Comparison of ENCODE assay signal across 15 cellular contexts in genomic region chr12:958449-959123, GRCh38. TPM values are rescaled to one million over a fixed set of nuclear protein-coding genes. Genes with fewer than 3 reads are reported as not detected.
DNase-seq lines count a peak whose midpoint lies in the region; ATAC-seq and TF ChIP-seq lines count a peak whose summit lies in the region.
"Had no signal": no experiment of that assay in that cellular context is flagged by ENCODE, and none has a peak within 500 bp of the region (broad histone marks: within the 10 kb centered on the region; RNA-seq: fewer than 3 reads in every experiment).

No MANE protein-coding gene starts in this region.

- in situ Hi-C loops in HAP-1 (cut with MboI; ENCODE audit: low sequenced_read_pairs) = no loop called here
- in situ Hi-C loops in transverse colon (cut with MboI; ENCODE audit: low pct_ligation_motif_present in 1 of 4, low pct_unique_long_range_greater_than_20kb in 1 of 4, low sequenced_read_pairs in 3 of 4) = loop anchor here in 1 of 4 donors (10.0 kb wide), 1 partner anchor 384 kb away; no protein-coding TSS in a partner anchor

- no peaks in the 10 kb centered on the region for H3K36me3 Mint-ChIP-seq in naive B cell
- H3K36me3 Mint-ChIP-seq in activated T-cell treated with anti-CD3 and anti-CD28 coated beads, Interleukin-2, amount 50 U/mL, for 4 hours (ENCODE audit: insufficient read depth) = no peaks in the 10 kb centered on the region

- intact Hi-C loops in transverse colon (cut with DNase I; ENCODE audit: low total_unique reads) = no loop called here

- H3K4me1 Mint-ChIP-seq in naive B cell = peaks cover 4 to 7% (median 6%) of the 10 kb centered on the region in 3 donors
- peaks cover 1% of the 10 kb centered on the region for H3K4me1 Mint-ChIP-seq in activated T-cell treated with anti-CD3 and anti-CD28 coated beads, Interleukin-2, amount 50 U/mL, for 4 hours (ENCODE audit: low read depth)

- no peak overlapping the region for H3K4me3 ChIP-seq in HAP-1
- no peak overlapping the region for H3K4me3 ChIP-seq in transverse colon
- H3K4me3 ChIP-seq: mucosa of descending colon, thoracic aorta had no signal

- H3K9me3 Mint-ChIP-seq in naive B cell = peaks cover 0 to 1% (median 0%) of the 10 kb centered on the region in 7 donors
- no peaks in the 10 kb centered on the region for H3K9me3 Mint-ChIP-seq in activated T-cell treated with anti-CD3 and anti-CD28 coated beads, Interleukin-2, amount 50 U/mL, for 4 hours
- H3K9me3 Mint-ChIP-seq: activated CD4-positive, alpha-beta memory T cell treated with anti-CD3 and anti-CD28 coated beads, Interleukin-2, amount 10 ng/mL, durations not matched to agents 7 days and 5 days had no signal

- H3K4me3 Mint-ChIP-seq in naive B cell = peak overlapping the region in 1 of 8 donors; percentile 63
- no peak overlapping the region for H3K4me3 Mint-ChIP-seq in activated T-cell treated with anti-CD3 and anti-CD28 coated beads, Interleukin-2, amount 50 U/mL, for 4 hours
- H3K4me3 Mint-ChIP-seq: activated CD4-positive, alpha-beta memory T cell treated with anti-CD3 and anti-CD28 coated beads, Interleukin-2, amount 10 ng/mL, durations not matched to agents 7 days and 5 days had no signal

- ATAC-seq in GM18517 (IDR thresholded peaks at IDR 0.05; ENCODE audit: unreplicated experiment) (peak; percentile 77), naive B cell (ENCODE audit: low read depth in 2 of 2) (peak; percentile 66 to 71)
- no peak for ATAC-seq in activated T-cell treated with anti-CD3 and anti-CD28 coated beads, Interleukin-2, amount 50 U/mL, for 4 hours
- ATAC-seq: mucosa of descending colon had no signal

- no peak for TF ChIP-seq EP300 in transverse colon (IDR thresholded peaks at IDR 0.05; ENCODE audit: low read depth)

- no peak for TF ChIP-seq POLR2A in transverse colon (IDR thresholded peaks at IDR 0.05)

- H3K27me3 Mint-ChIP-seq in naive B cell = no peaks in the 10 kb centered on the region
- no peaks in the 10 kb centered on the region for H3K27me3 Mint-ChIP-seq in activated T-cell treated with anti-CD3 and anti-CD28 coated beads, Interleukin-2, amount 50 U/mL, for 4 hours (ENCODE audit: low read depth)
- H3K27me3 Mint-ChIP-seq: activated CD4-positive, alpha-beta memory T cell treated with anti-CD3 and anti-CD28 coated beads, Interleukin-2, amount 10 ng/mL, durations not matched to agents 7 days and 5 days had no signal

- H3K36me3 ChIP-seq in HAP-1 (replicated peaks) (no peaks in the 10 kb centered on the region; the same call in 1 of the 2 replicates), transverse colon (no peaks in the 10 kb centered on the region)
- H3K36me3 ChIP-seq: thoracic aorta had no signal

- H3K27ac Mint-ChIP-seq in naive B cell = peak overlapping the region in 2 of 6 donors; percentile 37 to 40
- H3K27ac Mint-ChIP-seq: activated CD4-positive, alpha-beta memory T cell treated with anti-CD3 and anti-CD28 coated beads, Interleukin-2, amount 10 ng/mL, durations not matched to agents 7 days and 5 days had no signal

- H3K9me3 ChIP-seq in HAP-1 = no peaks in the 10 kb centered on the region
- H3K9me3 ChIP-seq in transverse colon = no peaks in the 10 kb centered on the region
- H3K9me3 ChIP-seq: mucosa of descending colon, thoracic aorta had no signal

- TF ChIP-seq CTCF in transverse colon (IDR thresholded peaks at IDR 0.05) = no peak

- peaks cover 13% of the 10 kb centered on the region for H3K4me1 ChIP-seq in HAP-1
- H3K4me1 ChIP-seq in transverse colon = peaks cover 0 to under 1% (median 0%) of the 10 kb centered on the region in 4 donors

- DNase-seq in HAP-1 (ENCODE audit: low spot score in 2 of 2) (peak; percentile 71 to 82), NCI-H345 (lab: John Stamatoyannopoulos, UW) (peak; percentile 15), naive B cell (no peak), NCI-H1694 treated with DMSO at 0.1 percent for 48 hours (lab: John Stamatoyannopoulos, UW) (no peak), transverse colon (no peak), NCI-H2227 treated with DMSO at 0.1 percent for 48 hours (lab: John Stamatoyannopoulos, UW) (no peak)
- DNase-seq in activated T-cell treated with anti-CD3 and anti-CD28 coated beads, Interleukin-2, amount 50 U/mL, for 4 hours = no peak
- DNase-seq: activated CD4-positive, alpha-beta memory T cell treated with anti-CD3 and anti-CD28 coated beads, Interleukin-2, amount 10 ng/mL, durations not matched to agents 7 days and 5 days; amygdala; EL; mucosa of descending colon; SHP77 had no signal

- 63 to 68% methylated on average over 4 to 8 of the region's 9 CpGs for WGBS in transverse colon (ENCODE audit: low coverage in 1 of 2), 2 donors

- no peak overlapping the region for H3K27ac ChIP-seq in transverse colon
- H3K27ac ChIP-seq: HL-60, thoracic aorta had no signal

- H3K27me3 ChIP-seq in HAP-1 (ENCODE audit: low read depth) = no peaks in the 10 kb centered on the region
- no peaks in the 10 kb centered on the region for H3K27me3 ChIP-seq in transverse colon

RNA-seq across cellular contexts. Expression of gene RAD52, which starts 9.1 kb away (rescaled TPM):
- polyA plus RNA-seq in naive B cell (ENCODE audit: low read depth in 6 of 6) = 10 to 100 TPM in 1 of 6 donors, 1 to 10 TPM in 4, under 1 TPM in 1; 0.09 to 13.3 (median 3.0) TPM
- 10 to 100 TPM; 12.7 to 84.2 (median 31.4) TPM for total RNA-seq in transverse colon
- 10 to 100 TPM in 2 of 3 donors, 1 to 10 TPM in 1; 8.0 to 12.1 (median 11.1) TPM for total RNA-seq in activated T-cell treated with anti-CD3 and anti-CD28 coated beads, Interleukin-2, amount 50 U/mL, for 4 hours

RNA-seq across cellular contexts. Expression of gene ERC1, which starts 32.4 kb away (rescaled TPM):
- polyA plus RNA-seq in naive B cell (ENCODE audit: low read depth in 6 of 6) = 10 to 100 TPM in 5 of 6 donors, 1 to 10 TPM in 1; 6.9 to 26.2 (median 17.9) TPM
- 10 to 100 TPM; 23.5 to 74.8 (median 57.0) TPM for total RNA-seq in transverse colon
- total RNA-seq in activated T-cell treated with anti-CD3 and anti-CD28 coated beads, Interleukin-2, amount 50 U/mL, for 4 hours = 10 to 100 TPM; 18.7 to 21.9 (median 20.6) TPM

Comparison
In these comparisons a context has a peak if more than half of its experiments do, and no peak if none do; other contexts are left out.
1. ATAC-seq: peak in GM18517 (single experiment) and naive B cell (2 of 2); none in activated T-cell treated with anti-CD3 and anti-CD28 coated beads, Interleukin-2, amount 50 U/mL, for 4 hours (0 of 2).
2. DNase-seq: peak in HAP-1 (2 of 2) and NCI-H345 (single experiment); none in naive B cell (single experiment), NCI-H1694 treated with DMSO at 0.1 percent for 48 hours (single experiment), transverse colon (single experiment), activated T-cell treated with anti-CD3 and anti-CD28 coated beads, Interleukin-2, amount 50 U/mL, for 4 hours (single experiment) and NCI-H2227 treated with DMSO at 0.1 percent for 48 hours (single experiment).